2 cellular contexts compared by ENCODE assay signal in genomic region chr3:98968347-98968746, GRCh38.
TF ChIP-seq lines count a peak whose summit lies in the region.

No MANE protein-coding gene starts in this region.

TF ChIP-seq in HCT116, 20 proteins besides CTCF, POLR2A, EP300 and RAD21 (continued from another document):
- TF ChIP-seq ATF3 (IDR thresholded peaks at IDR 0.05) (no peak), EZH2 (IDR thresholded peaks at IDR 0.05) (no peak), REST (IDR thresholded peaks at IDR 0.05; ENCODE audit: low read depth) (no peak), ZFX (IDR thresholded peaks at IDR 0.05) (no peak), CBX3 (IDR thresholded peaks at IDR 0.05; ENCODE audit: low read depth) (no peak), EGR1 (IDR thresholded peaks at IDR 0.05; ENCODE audit: low read depth) (no peak), ELF1 (IDR thresholded peaks at IDR 0.05; ENCODE audit: borderline replicate concordance, low read depth) (no peak), TCF7L2 (IDR thresholded peaks at IDR 0.05; ENCODE audit: borderline replicate concordance, extremely low read depth, insufficient read depth, insufficient read length) (no peak), ZBTB33 (IDR thresholded peaks at IDR 0.05; ENCODE audit: extremely low read depth, insufficient replicate concordance, low read length) (no peak), EZH2phosphoT487 (IDR thresholded peaks at IDR 0.05; ENCODE audit: borderline replicate concordance) (no peak), SIN3A (IDR thresholded peaks at IDR 0.05; ENCODE audit: low read depth) (no peak), SP1 (IDR thresholded peaks at IDR 0.05; ENCODE audit: low read depth) (no peak)

TF ChIP-seq in endothelial cell of umbilical vein, 7 proteins besides CTCF, POLR2A, EP300 and RAD21 (continued from another document):
- no peak for TF ChIP-seq MYC (IDR thresholded peaks at IDR 0.05; ENCODE audit: low read depth, low read length)
- TF ChIP-seq FOS (IDR thresholded peaks at IDR 0.05; ENCODE audit: borderline replicate concordance, insufficient read depth, low read length): no peak
